Comparison of ENCODE assay signal across 18 cellular contexts in genomic region chr21:32566990-32567389, GRCh38. TPM values are rescaled to one million over a fixed set of nuclear protein-coding genes. Genes with fewer than 3 reads are reported as not detected.
DNase-seq lines count a peak whose midpoint lies in the region; ATAC-seq, FAIRE-seq and TF ChIP-seq lines count a peak whose summit lies in the region.
"Had no signal": no experiment of that assay in that cellular context is flagged by ENCODE, and none has a peak within 500 bp of the region (broad histone marks: within the 10 kb centered on the region; RNA-seq: fewer than 3 reads in every experiment).

No MANE protein-coding gene starts in this region.

- TF ChIP-seq RAD21 in SK-N-SH (IDR thresholded peaks at IDR 0.05; ENCODE audit: low read length) (no peak), K562 (CRISPR knock-in tag; conservative IDR thresholded peaks at IDR 0.05 in 1 of 2, IDR thresholded peaks at IDR 0.05 in 1 of 2) (no peak)

- no peak for TF ChIP-seq EP300 in SK-N-SH (IDR thresholded peaks at IDR 0.05; ENCODE audit: borderline replicate concordance in 1 of 2, low read depth in 1 of 2, low read length in 1 of 2)
- no peak for TF ChIP-seq EP300 in K562 (IDR thresholded peaks at IDR 0.05; ENCODE audit: low read length)
- TF ChIP-seq EP300 in esophagus muscularis mucosa (IDR thresholded peaks at IDR 0.05), result no peak

- POLR2A ChIA-PET in SK-N-SH (lab: Yijun Ruan, JAX), result no interaction called here
- POLR2A ChIA-PET in K562 (lab: Yijun Ruan, JAX), result no interaction called here

- no peak overlapping the region for H3K27ac ChIP-seq in SK-N-SH (ENCODE audit: low read depth in 2 of 2, low read length in 1 of 2)
- H3K27ac ChIP-seq in K562 (ENCODE audit: extremely low read depth, low read depth, low read length), result no peak overlapping the region
- H3K27ac ChIP-seq in esophagus muscularis mucosa (replicated peaks in 1 of 4), result no peak overlapping the region
- H3K27ac ChIP-seq: 22Rv1, BLaER1 had no signal

- WGBS in SK-N-SH (ENCODE audit: low lambda C conversion rate), result 57% methylated on average over 4 of the region's 4 CpGs
- WGBS in K562 (ENCODE audit: insufficient coverage, low coverage, missing lambda C conversion rate), result 35% methylated on average over 4 of the region's 4 CpGs
- 87% methylated on average over 4 of the region's 4 CpGs for WGBS in esophagus muscularis mucosa

- TF ChIP-seq POLR2A in K562 (conservative IDR thresholded peaks at IDR 0.05) (no peak), esophagus muscularis mucosa (IDR thresholded peaks at IDR 0.05; ENCODE audit: low read depth) (no peak)

- H3K4me2 ChIP-seq in SK-N-SH (no peak overlapping the region), K562 (ENCODE audit: insufficient read depth, low read length) (no peak overlapping the region)
- H3K4me2 ChIP-seq: GM23338 had no signal

- H2AFZ ChIP-seq in SK-N-SH (ENCODE audit: low read depth) (no peak overlapping the region), K562 (ENCODE audit: low read depth, low read length) (peak overlapping the region; percentile 18; the same call in 1 of the 2 replicates)
- H2AFZ ChIP-seq: GM23338 had no signal

- H3K9me3 ChIP-seq in SK-N-SH (peaks cover 17% of the 10 kb centered on the region), K562 (replicated peaks; ENCODE audit: control insufficient read depth, insufficient read depth, low read depth, low read length) (no peaks in the 10 kb centered on the region), esophagus muscularis mucosa (no peaks in the 10 kb centered on the region)

- no TSS peak for BruUV-seq in K562 (replicated peaks; lab: Mats Ljungman, UMichigan)

- H3F3A ChIP-seq in SK-N-SH (replicated peaks; ENCODE audit: insufficient read depth), result peaks cover 9% of the 10 kb centered on the region

- in situ Hi-C loops in K562 (cut with MboI), result no loop called here

- H3K4me1 ChIP-seq in SK-N-SH (ENCODE audit: control insufficient read depth in 1 of 2, insufficient read depth in 2 of 2, low read depth in 1 of 2, low read length in 1 of 2) (peaks cover 0 to 6% of the 10 kb centered on the region in 2 experiments; a peak in 3 of 4 replicates), K562 (replicated peaks in 1 of 2; ENCODE audit: control insufficient read depth in 2 of 2, insufficient read depth in 2 of 2, low read length in 2 of 2) (peaks cover 11 to 16% of the 10 kb centered on the region in 2 experiments; a peak in 4 of 5 replicates), esophagus muscularis mucosa (peaks cover 5 to 25% (median 19%) of the 10 kb centered on the region in 4 donors)

- H3K36me3 ChIP-seq in SK-N-SH (replicated peaks in 1 of 2; ENCODE audit: control insufficient read depth in 1 of 2, insufficient read depth in 2 of 2, low read length in 1 of 2) (peaks cover 0 to 13% of the 10 kb centered on the region in 2 experiments), K562 (ENCODE audit: control insufficient read depth, insufficient read depth, low read length) (no peaks in the 10 kb centered on the region), esophagus muscularis mucosa (no peaks in the 10 kb centered on the region)
- H3K36me3 ChIP-seq: BLaER1 had no signal

- H3K4me3 ChIP-seq in SK-N-SH (ENCODE audit: low read depth in 2 of 2, low read length in 1 of 2) (no peak overlapping the region), K562 (no peak overlapping the region), esophagus muscularis mucosa (no peak overlapping the region)
- H3K4me3 ChIP-seq: BLaER1, GM23338 had no signal

- no peaks in the 10 kb centered on the region for H3K9me1 ChIP-seq in K562 (ENCODE audit: control insufficient read depth, insufficient read depth, low read length)

- no peaks in the 10 kb centered on the region for H3K9me2 ChIP-seq in SK-N-SH

- TF ChIP-seq CTCF in SK-N-SH (IDR thresholded peaks at IDR 0.05) (no peak), K562 (IDR thresholded peaks at IDR 0.05 in 2 of 3, conservative IDR thresholded peaks at IDR 0.05 in 1 of 3; ENCODE audit: insufficient read depth in 2 of 3, low read depth in 1 of 3, low read length in 3 of 3) (no peak), esophagus muscularis mucosa (IDR thresholded peaks at IDR 0.05) (no peak)

- H4K20me1 ChIP-seq in SK-N-SH (ENCODE audit: insufficient read depth), result no peaks in the 10 kb centered on the region
- no peaks in the 10 kb centered on the region for H4K20me1 ChIP-seq in K562 (replicated peaks; ENCODE audit: control insufficient read depth, insufficient read depth, low read length)
- H4K20me1 ChIP-seq: BLaER1 had no signal

- DNase-seq in SK-N-SH (no peak), K562 (ENCODE audit: extremely low read depth in 1 of 4, low spot score in 3 of 4) (no peak), esophagus muscularis mucosa (ENCODE audit: extremely low spot score) (peak; percentile 50), NCI-H2196 treated with DMSO at 0.1 percent for 48 hours (lab: John Stamatoyannopoulos, UW; ENCODE audit: unreplicated experiment) (no peak), amniotic stem cell (lab: John Stamatoyannopoulos, UW) (no peak)
- no peak for DNase-seq in activated CD4-positive, alpha-beta T cell treated with anti-CD3 and anti-CD28 coated beads, Interleukin-2, amount 50 U/mL, for 48 hours
- DNase-seq: CD4-positive, alpha-beta memory T cell; DMS153; DMS79; GDM1; H9 had no signal

- CTCF ChIA-PET in SK-N-SH (lab: Yijun Ruan, JAX), result interaction anchor here (4.1 kb wide), 1 partner anchor 164 kb away, joined by 67 read pairs; no protein-coding TSS in a partner anchor
- CTCF ChIA-PET in K562 (lab: Yijun Ruan, JAX; ENCODE audit: low intra/inter-chr PET ratio), result no interaction called here

- ATAC-seq in SK-N-SH treated with all-trans-retinoic acid at 6 μM for 48 hours (no peak), K562 (no peak)
- ATAC-seq: GM23338 had no signal

- FAIRE-seq in K562 (lab: Jason Lieb, UNC), result no peak
- FAIRE-seq: GM12892, GM18507 had no signal

- H3K9ac ChIP-seq in SK-N-SH, result no peak overlapping the region
- 0 out of 4 replicates have a peak overlapping the region, but pooled peaks of 1 of the 2 experiments have one; percentile 49 for H3K9ac ChIP-seq in K562 (ENCODE audit: insufficient read depth in 1 of 2, low read depth in 2 of 2, low read length in 2 of 2)
- H3K9ac ChIP-seq: BLaER1 had no signal

- H3K79me2 ChIP-seq in SK-N-SH (ENCODE audit: insufficient read depth) (no peaks in the 10 kb centered on the region), K562 (ENCODE audit: control insufficient read depth, insufficient read depth, low read length) (no peaks in the 10 kb centered on the region)

- H3K27me3 ChIP-seq in SK-N-SH (ENCODE audit: insufficient read depth) (no peaks in the 10 kb centered on the region), K562 (ENCODE audit: control insufficient read depth in 2 of 2, insufficient read depth in 2 of 2, low read length in 2 of 2) (no peaks in the 10 kb centered on the region), esophagus muscularis mucosa (no peaks in the 10 kb centered on the region)
- H3K27me3 ChIP-seq: BLaER1 had no signal

- intact Hi-C loops in K562 (cut with micrococcal nuclease) (no loop called here), esophagus muscularis mucosa (cut with DNase I) (no loop called here)

RNA-seq across cellular contexts. Expression of gene TCP10L, which starts 18.3 kb away (rescaled TPM):
- polyA plus RNA-seq in SK-N-SH (2012; rRNA removed) (0.08 and 0.33 TPM in 2 replicates), K562 (2011; rRNA removed) (0.19 and 0.38 TPM in 2 replicates), K562 (2014; fragmentation: Illumina TruSeq; extraction: Trizol) (0.21 and 0.34 TPM in 2 replicates), K562 (2014; fragmentation: Nextera tagmentation; extraction: Ambion mirVana) (under 1 TPM; 0.56 to 0.68 TPM), K562 (2014; rRNA removed) (0.76 TPM in 1 of 2 replicates, not detected in the other)
- 0.08 and 0.18 TPM in 2 replicates for polyA plus RNA-seq in SK-N-SH (2012; cell fraction: cytosol; rRNA removed)
- polyA plus RNA-seq in SK-N-SH (2012; cell fraction: nucleus; rRNA removed), result 0.23 and 0.46 TPM in 2 replicates
- 0.30 and 0.55 TPM in 2 replicates for total RNA-seq in K562 (2011; cell fraction: chromatin; rRNA removed; ENCODE audit: low replicate concordance)
- not detected in 2 replicates for total RNA-seq in K562 (2011; cell fraction: nucleolus; rRNA removed)
- 0.37 TPM in 1 of 2 replicates, not detected in the other for total RNA-seq in K562 (2011; cell fraction: nucleoplasm; rRNA removed)
- total RNA-seq in K562 (2014; rRNA removed) (1.2 TPM in 1 of 2 replicates, not detected in the other), K562 (2014; rRNA removed; fragmentation: Illumina TruSeq; extraction: Trizol) (0.77 and 0.91 TPM in 2 replicates), K562 (2015; rRNA removed; fragmentation: Illumina TruSeq; extraction: Trizol) (0.53 and 0.87 TPM in 2 replicates), K562 (2021) (0.49 and 0.58 TPM in 2 replicates), esophagus muscularis mucosa (1 to 10 TPM; 1.2 to 1.7 (median 1.5) TPM)
- polyA plus RNA-seq in K562 (2011; cell fraction: cytosol; rRNA removed), result 0.18 and 0.22 TPM in 2 replicates
- polyA plus RNA-seq in K562 (2011; cell fraction: nucleus; rRNA removed), result 0.25 TPM in 1 of 2 replicates, not detected in the other
- polyA plus RNA-seq in K562 (2012), result 0.89 and 3.0 TPM in 2 replicates
- 0.39 TPM in 2 replicates for polyA minus RNA-seq in K562 (2011; rRNA and poly(A)+ RNA removed)
- polyA minus RNA-seq in K562 (2011; cell fraction: cytosol; rRNA and poly(A)+ RNA removed), result not detected in 2 replicates
- polyA minus RNA-seq in K562 (2011; cell fraction: nucleus; rRNA and poly(A)+ RNA removed), result 0.22 TPM in 1 of 2 replicates, not detected in the other
- total RNA-seq: HT-29 had no signal

RNA-seq across cellular contexts. Expression of gene CFAP298, which starts 45.2 kb away (rescaled TPM):
- polyA plus RNA-seq in SK-N-SH (2012; rRNA removed) (57.8 and 59.1 TPM in 2 replicates), K562 (2011; rRNA removed) (61.8 and 70.0 TPM in 2 replicates), K562 (2014; fragmentation: Illumina TruSeq; extraction: Trizol) (89.7 and 92.9 TPM in 2 replicates), K562 (2014; fragmentation: Nextera tagmentation; extraction: Ambion mirVana) (10 to 100 TPM; 31.4 to 43.5 TPM), K562 (2014; rRNA removed) (135 and 139 TPM in 2 replicates)
- polyA plus RNA-seq in SK-N-SH (2012; cell fraction: cytosol; rRNA removed), result 55.8 and 67.5 TPM in 2 replicates
- polyA plus RNA-seq in SK-N-SH (2012; cell fraction: nucleus; rRNA removed), result 60.0 and 73.2 TPM in 2 replicates
- total RNA-seq in K562 (2011; cell fraction: chromatin; rRNA removed; ENCODE audit: low replicate concordance), result 50.0 and 58.7 TPM in 2 replicates
- total RNA-seq in K562 (2011; cell fraction: nucleolus; rRNA removed), result 38.8 and 40.5 TPM in 2 replicates
- total RNA-seq in K562 (2011; cell fraction: nucleoplasm; rRNA removed), result 45.3 and 53.1 TPM in 2 replicates
- total RNA-seq in K562 (2014; rRNA removed) (165 and 178 TPM in 2 replicates), K562 (2014; rRNA removed; fragmentation: Illumina TruSeq; extraction: Trizol) (78.6 and 88.5 TPM in 2 replicates), K562 (2015; rRNA removed; fragmentation: Illumina TruSeq; extraction: Trizol) (86.3 and 90.5 TPM in 2 replicates), K562 (2021) (119 and 121 TPM in 2 replicates), esophagus muscularis mucosa (10 to 100 TPM; 22.8 to 41.2 (median 32.8) TPM)
- 36.8 and 74.4 TPM in 2 replicates for polyA plus RNA-seq in K562 (2011; cell fraction: cytosol; rRNA removed)
- polyA plus RNA-seq in K562 (2011; cell fraction: nucleus; rRNA removed), result 66.3 and 77.5 TPM in 2 replicates
- polyA plus RNA-seq in K562 (2012), result 96.3 and 133 TPM in 2 replicates
- 23.8 and 24.0 TPM in 2 replicates for polyA minus RNA-seq in K562 (2011; rRNA and poly(A)+ RNA removed)
- polyA minus RNA-seq in K562 (2011; cell fraction: cytosol; rRNA and poly(A)+ RNA removed), result 23.1 and 27.0 TPM in 2 replicates
- polyA minus RNA-seq in K562 (2011; cell fraction: nucleus; rRNA and poly(A)+ RNA removed), result 15.8 and 23.3 TPM in 2 replicates

Comparison
In these comparisons a context has a peak if more than half of its experiments do, and no peak if none do; other contexts are left out.
1. Of the 27 proteins assayed by ChIP-seq in both K562 and SK-N-SH: peak only in K562: none; only in SK-N-SH: none; in both: NFIC; in neither: 26.